Comparison of ENCODE assay signal across 2 cellular contexts in genomic region chr22:24744638-24745037, GRCh38.
A peak's percentile ranks its signal among the peaks of the same experiment; 100 is the strongest.
TF ChIP-seq lines count a peak whose summit lies in the region.

No MANE protein-coding gene starts in this region.

TF ChIP-seq in A549, 52 proteins besides CTCF, POLR2A, EP300 and RAD21 (continued from another document):
- TF ChIP-seq REST (IDR thresholded peaks at IDR 0.05), result peak; percentile 81

TF ChIP-seq in GM23338, 12 proteins besides CTCF, POLR2A, EP300 and RAD21 (continued from another document):
- TF ChIP-seq REST (IDR thresholded peaks at IDR 0.05; ENCODE audit: unreplicated experiment) (peak; percentile 65), CREB1 (CRISPR knock-in tag; IDR thresholded peaks at IDR 0.05; ENCODE audit: low read depth) (no peak)
